ENCODE assay signal across 11 cellular contexts in the genomic region with DNA sequence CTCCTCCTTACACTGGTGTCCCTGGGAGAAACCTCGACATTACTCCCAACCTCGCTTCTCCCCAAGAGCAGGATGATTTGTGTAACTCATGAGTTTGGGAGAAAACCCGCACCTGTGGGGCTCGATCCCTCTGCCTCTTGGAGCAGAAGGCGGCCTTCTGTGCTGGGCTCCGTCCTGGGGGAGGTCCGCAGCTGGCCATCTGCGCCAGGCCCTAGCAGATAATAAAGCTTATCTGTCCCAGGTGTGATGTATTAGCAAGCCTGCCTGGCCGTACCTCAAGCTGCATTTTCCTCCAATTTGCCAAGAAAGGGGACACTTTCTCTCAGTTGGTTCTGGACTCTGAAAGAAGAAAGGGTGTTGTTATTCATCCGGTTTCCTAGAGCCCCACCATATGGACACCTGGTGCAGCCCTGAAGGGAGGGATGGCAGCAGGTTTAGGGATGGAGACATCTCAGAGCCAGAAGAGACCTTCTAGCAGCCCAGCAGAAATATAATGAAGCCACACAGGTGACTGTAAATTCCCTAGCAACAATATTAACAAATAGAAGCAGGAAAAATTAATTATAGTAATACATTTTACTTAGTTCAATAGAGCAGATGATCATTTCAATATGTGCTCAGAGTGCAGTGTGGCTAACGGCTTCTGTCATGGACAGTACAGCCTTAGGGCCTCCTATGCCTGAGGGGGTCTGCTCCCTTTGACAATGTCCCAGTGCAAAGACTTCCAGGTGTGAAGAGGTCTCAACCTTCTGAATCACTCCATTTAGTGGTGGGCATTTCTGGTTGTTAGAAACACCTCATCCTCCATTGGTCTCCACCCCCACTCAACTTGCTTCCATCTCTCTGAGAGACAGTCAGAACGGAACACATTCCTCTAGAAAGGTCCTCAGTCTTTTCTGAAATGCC.
DNase-seq lines count a peak whose midpoint lies in the region; ATAC-seq, FAIRE-seq and TF ChIP-seq lines count a peak whose summit lies in the region.
"Had no signal": no experiment of that assay in that cellular context is flagged by ENCODE, and none has a peak within 500 bp of the region (broad histone marks: within the 10 kb centered on the region; RNA-seq: fewer than 3 reads in every experiment).

No MANE protein-coding gene starts in this region.

- FAIRE-seq in endothelial cell of umbilical vein (lab: Jason Lieb, UNC) = peak; percentile 57

- no peaks in the 10 kb centered on the region for H3K27me3 Mint-ChIP-seq in activated T-cell treated with anti-CD3 and anti-CD28 coated beads, Interleukin-2, amount 50 U/mL, for 72 hours (ENCODE audit: low read depth)
- H3K27me3 Mint-ChIP-seq in HFFc6 (ENCODE audit: insufficient read depth) = peaks cover 47% of the 10 kb centered on the region

- H3K27me3 ChIP-seq in endothelial cell of umbilical vein (ENCODE audit: control insufficient read depth in 2 of 2, insufficient read depth in 2 of 2, low read length in 2 of 2) (no peaks in the 10 kb centered on the region), psoas muscle (ENCODE audit: insufficient read depth in 3 of 3, low read length in 2 of 3) (no peaks in the 10 kb centered on the region)

- H3K4me3 Mint-ChIP-seq in activated T-cell treated with anti-CD3 and anti-CD28 coated beads, Interleukin-2, amount 50 U/mL, for 72 hours = no peak overlapping the region
- H3K4me3 Mint-ChIP-seq in HFFc6 = no peak overlapping the region

- peak overlapping the region; percentile 21 for H3K27ac Mint-ChIP-seq in activated T-cell treated with anti-CD3 and anti-CD28 coated beads, Interleukin-2, amount 50 U/mL, for 72 hours
- no peak overlapping the region for H3K27ac Mint-ChIP-seq in HFFc6

- peak overlapping the region; percentile 70 for H3K9ac ChIP-seq in endothelial cell of umbilical vein (replicated peaks; ENCODE audit: extremely low read depth, insufficient read depth, low read length)

- H3K9me3 ChIP-seq in KOPT-K1 (ENCODE audit: insufficient read depth, low read length, poor library complexity, severe bottlenecking) (peaks cover 6% of the 10 kb centered on the region), endothelial cell of umbilical vein (replicated peaks; ENCODE audit: control insufficient read depth, insufficient read depth, low read length) (no peaks in the 10 kb centered on the region), psoas muscle (peaks cover 3% of the 10 kb centered on the region)

- ATAC-seq in activated T-cell treated with anti-CD3 and anti-CD28 coated beads, Interleukin-2, amount 50 U/mL, for 72 hours (replicated peaks in 1 of 2) = no peak
- ATAC-seq in psoas muscle = no peak

- no TSS peak for BruUV-seq in endothelial cell of umbilical vein (replicated peaks; lab: Mats Ljungman, UMichigan)

- H3K4me3 ChIP-seq in endothelial cell of umbilical vein (replicated peaks in 1 of 3; ENCODE audit: insufficient read depth in 1 of 3, low read depth in 1 of 3, low read length in 3 of 3) (no peak overlapping the region), psoas muscle (no peak overlapping the region)

- no peaks in the 10 kb centered on the region for H4K20me1 ChIP-seq in endothelial cell of umbilical vein (replicated peaks; ENCODE audit: control insufficient read depth, extremely low read depth, insufficient read depth, low read length)

- dilution Hi-C loops in endothelial cell of umbilical vein (cut with MboI; ENCODE audit: extremely low pct_ligation_motif_present, low sequenced_read_pairs) = no loop called here

- peak overlapping the region; percentile 77 for H3K27ac ChIP-seq in KOPT-K1 (ENCODE audit: low read depth, low read length, poor library complexity, severe bottlenecking)
- peak overlapping the region; percentile 85 for H3K27ac ChIP-seq in endothelial cell of umbilical vein (ENCODE audit: insufficient read depth, low read depth, low read length)
- peak overlapping the region; percentile 50 for H3K27ac ChIP-seq in psoas muscle

- no peak for DNase-seq in activated T-cell treated with anti-CD3 and anti-CD28 coated beads, Interleukin-2, amount 50 U/mL, for 72 hours
- no peak for DNase-seq in activated T-cell treated with anti-CD3 and anti-CD28 coated beads, Interleukin-2, amount 50 U/mL, for 1 hour
- no peak for DNase-seq in endothelial cell of umbilical vein (ENCODE audit: low read depth, low spot score)
- DNase-seq in psoas muscle = no peak
- DNase-seq in CD1c-positive myeloid dendritic cell (ENCODE audit: extremely low spot score) = no peak
- DNase-seq in HFFc6 = no peak
- no peak for DNase-seq in middle frontal gyrus (ENCODE audit: extremely low spot score, low spot score)
- DNase-seq: DMS53; effector CD4-positive, alpha-beta T cell; NCI-H1436 had no signal

- H2AFZ ChIP-seq in endothelial cell of umbilical vein (ENCODE audit: low read depth, low read length) = no peak overlapping the region

- H3K36me3 Mint-ChIP-seq in activated T-cell treated with anti-CD3 and anti-CD28 coated beads, Interleukin-2, amount 50 U/mL, for 72 hours (ENCODE audit: insufficient read depth in 2 of 2) = no peaks in the 10 kb centered on the region
- H3K36me3 Mint-ChIP-seq in HFFc6 (ENCODE audit: low read depth) = no peaks in the 10 kb centered on the region

- H3K36me3 ChIP-seq in KOPT-K1 (ENCODE audit: insufficient read depth, low read length) = no peaks in the 10 kb centered on the region
- H3K36me3 ChIP-seq in endothelial cell of umbilical vein (ENCODE audit: control insufficient read depth in 2 of 2, extremely low read depth in 1 of 2, insufficient read depth in 2 of 2, low read length in 2 of 2) = no peaks in the 10 kb centered on the region
- no peaks in the 10 kb centered on the region for H3K36me3 ChIP-seq in psoas muscle (ENCODE audit: insufficient read depth in 1 of 2, low read depth in 1 of 2)

- no peak overlapping the region for H3K4me2 ChIP-seq in endothelial cell of umbilical vein (ENCODE audit: insufficient read depth, low read length)

- H3K9me1 ChIP-seq in endothelial cell of umbilical vein (replicated peaks; ENCODE audit: control insufficient read depth, extremely low read depth, insufficient read depth, low read length) = no peaks in the 10 kb centered on the region

- 90 to 92% (median 92%) methylated on average over 12 of the region's 12 CpGs for WGBS in psoas muscle, 3 donors

- H3K4me1 ChIP-seq in endothelial cell of umbilical vein (ENCODE audit: control insufficient read depth, extremely low read depth, insufficient read depth, low read length) (peaks cover 14% of the 10 kb centered on the region), psoas muscle (no peaks in the 10 kb centered on the region)

- intact Hi-C loops in endothelial cell of umbilical vein (cut with micrococcal nuclease) (no loop called here), psoas muscle (cut with DNase I) (no loop called here)

- no peaks in the 10 kb centered on the region for H3K79me2 ChIP-seq in endothelial cell of umbilical vein (ENCODE audit: control insufficient read depth, insufficient read depth, low read length)

- H3K4me1 Mint-ChIP-seq in activated T-cell treated with anti-CD3 and anti-CD28 coated beads, Interleukin-2, amount 50 U/mL, for 72 hours (ENCODE audit: low read depth) = peaks cover 13% of the 10 kb centered on the region
- no peaks in the 10 kb centered on the region for H3K4me1 Mint-ChIP-seq in HFFc6 (ENCODE audit: low read depth)

- POLR2A ChIA-PET in endothelial cell of umbilical vein (lab: Charles Lee) = interaction anchor here (1.4 kb wide), 1 partner anchor 9 kb away, joined by 3 read pairs; no protein-coding TSS in a partner anchor

- CTCF ChIA-PET in endothelial cell of umbilical vein (lab: Charles Lee) = interaction anchor here (0.9 to 2.0 kb wide), 6 partner anchors 8 to 59 kb away, joined by 3 to 11 read pairs (median 5); no protein-coding TSS in a partner anchor

- peaks cover 2 to 3% of the 10 kb centered on the region in 2 donors for H3K9me3 Mint-ChIP-seq in activated T-cell treated with anti-CD3 and anti-CD28 coated beads, Interleukin-2, amount 50 U/mL, for 72 hours
- H3K9me3 Mint-ChIP-seq in HFFc6 = peaks cover 4% of the 10 kb centered on the region; the same call in 1 of the 2 replicates

- TF ChIP-seq POLR2A in endothelial cell of umbilical vein (IDR thresholded peaks at IDR 0.05; ENCODE audit: low read depth, low read length) = no peak

- TF ChIP-seq CTCF in endothelial cell of umbilical vein (IDR thresholded peaks at IDR 0.05; ENCODE audit: extremely low read depth in 1 of 2, insufficient read depth in 1 of 2, low read depth in 1 of 2, low read length in 2 of 2) (no peak), psoas muscle (IDR thresholded peaks at IDR 0.05) (no peak), HFFc6 (IDR thresholded peaks at IDR 0.05) (no peak)

TF ChIP-seq in endothelial cell of umbilical vein, 7 proteins besides CTCF, POLR2A, EP300 and RAD21:
- no peak for TF ChIP-seq EZH2 (IDR thresholded peaks at IDR 0.05; ENCODE audit: borderline replicate concordance, low read depth, low read length, severe bottlenecking)
- TF ChIP-seq FOS (IDR thresholded peaks at IDR 0.05; ENCODE audit: borderline replicate concordance, insufficient read depth, low read length) = no peak
- no peak for TF ChIP-seq MYC (IDR thresholded peaks at IDR 0.05; ENCODE audit: low read depth, low read length)
- TF ChIP-seq, protein P1, sequence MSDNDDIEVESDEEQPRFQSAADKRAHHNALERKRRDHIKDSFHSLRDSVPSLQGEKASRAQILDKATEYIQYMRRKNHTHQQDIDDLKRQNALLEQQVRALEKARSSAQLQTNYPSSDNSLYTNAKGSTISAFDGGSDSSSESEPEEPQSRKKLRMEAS (IDR thresholded peaks at IDR 0.05; ENCODE audit: insufficient read depth, insufficient read length) = no peak
- no peak for TF ChIP-seq JUN (IDR thresholded peaks at IDR 0.05; ENCODE audit: borderline replicate concordance, insufficient read depth, insufficient read length, low read depth)
- TF ChIP-seq POLR2AphosphoS5 (IDR thresholded peaks at IDR 0.05; ENCODE audit: insufficient read depth, low read depth, low read length) = no peak
- TF ChIP-seq GATA2 (IDR thresholded peaks at IDR 0.05; ENCODE audit: insufficient read depth, insufficient read length, low read depth, low read length) = no peak
